In the genomic region with DNA sequence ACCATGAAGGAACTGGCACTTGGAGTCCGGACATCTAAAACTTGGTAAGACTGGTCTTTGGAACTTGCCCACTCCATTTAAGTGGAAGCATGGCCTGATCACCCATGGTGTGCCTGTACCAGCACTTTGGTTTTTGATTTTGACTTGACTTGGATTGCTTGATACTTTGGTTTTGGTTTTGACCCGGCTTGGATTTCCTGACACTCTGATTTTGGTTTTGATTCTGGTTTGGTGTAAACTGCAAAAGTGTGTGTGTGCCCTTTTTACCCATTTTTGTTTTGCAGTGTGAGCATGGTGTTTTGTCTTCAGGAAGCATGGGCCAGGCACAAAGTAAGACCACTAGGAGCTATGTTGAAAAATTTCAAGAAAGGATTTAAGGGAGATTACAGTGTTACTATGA, we compare ENCODE assay signal across 6 cellular contexts. TPM values are rescaled to one million over a fixed set of nuclear protein-coding genes. Genes with fewer than 3 reads are reported as not detected.
"Had no signal": no experiment of that assay in that cellular context is flagged by ENCODE, and none has a peak within 500 bp of the region (broad histone marks: within the 10 kb centered on the region; RNA-seq: fewer than 3 reads in every experiment).

No MANE protein-coding gene starts in this region.

RNA-seq across cellular contexts. Expression of gene MS4A6A, which starts 3.2 kb away (rescaled TPM):
- total RNA-seq: fibroblast of lung, progenitor cell of endocrine pancreas, smooth muscle cell had no signal
- polyA plus RNA-seq: fibroblast of lung, smooth muscle cell had no signal

RNA-seq across cellular contexts. Expression of gene MS4A4E, which starts 56.8 kb away (rescaled TPM):
- total RNA-seq: cerebellum, fibroblast of lung, frontal cortex, occipital lobe, progenitor cell of endocrine pancreas, smooth muscle cell had no signal
- polyA plus RNA-seq: fibroblast of lung, smooth muscle cell had no signal
